Comparison of ENCODE assay signal across 23 cellular contexts in the genomic region with DNA sequence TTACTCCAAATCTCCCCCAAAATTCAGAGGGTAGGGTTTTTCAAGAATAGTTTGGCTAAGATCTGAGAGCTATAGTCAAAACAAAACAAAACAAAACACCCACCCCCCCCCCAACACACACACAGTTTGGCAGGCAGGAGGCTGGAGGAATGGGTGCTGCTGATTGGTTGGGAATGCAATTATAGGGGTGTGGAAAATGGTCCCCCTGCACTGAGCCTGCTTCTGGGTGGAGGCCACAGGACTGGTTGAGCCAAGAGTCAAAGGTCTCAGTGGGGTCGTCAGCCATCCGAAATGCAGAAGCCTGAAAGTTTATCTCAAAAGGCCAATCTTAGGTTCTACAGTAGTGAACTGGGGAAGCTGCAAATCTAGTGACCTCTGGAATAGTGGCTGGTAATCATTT. TPM values are rescaled to one million over a fixed set of nuclear protein-coding genes. Genes with fewer than 3 reads are reported as not detected.
DNase-seq lines count a peak whose midpoint lies in the region; ATAC-seq and TF ChIP-seq lines count a peak whose summit lies in the region.
"Had no signal": no experiment of that assay in that cellular context is flagged by ENCODE, and none has a peak within 500 bp of the region (broad histone marks: within the 10 kb centered on the region; RNA-seq: fewer than 3 reads in every experiment).

No MANE protein-coding gene starts in this region.

- WGBS in mesodermal cell (ENCODE audit: insufficient coverage in 2 of 2), 2 experiments = 76 to 90% methylated on average over 2 of the region's 2 CpGs
- WGBS in lower leg skin, 2 donors = 54 to 100% methylated on average over 2 of the region's 2 CpGs
- 63 to 95% (median 91%) methylated on average over 2 of the region's 2 CpGs for WGBS in heart left ventricle, 4 donors

- ATAC-seq in GM23338 = no peak
- ATAC-seq in heart left ventricle = no peak
- ATAC-seq: CD8-positive, alpha-beta T cell; effector memory CD8-positive, alpha-beta T cell; mucosa of descending colon had no signal

- H3K9me3 Mint-ChIP-seq in GM23338 = peaks cover 50% of the 10 kb centered on the region
- peaks cover 37% of the 10 kb centered on the region for H3K9me3 Mint-ChIP-seq in activated T-helper 2 cell treated with anti-CD3 and anti-CD28 coated beads, Interferon-gamma antibody, Interleukin-2, Interleukin-4, amounts not matched to agents 10 μg/mL and 5 μg/mL and 100 μg/mL, durations not matched to agents 14 hours and 24 hours and 36 hours
- H3K9me3 Mint-ChIP-seq: effector memory CD8-positive, alpha-beta T cell had no signal

- H3K4me2 ChIP-seq in GM23338 = no peak overlapping the region

- peaks cover 15% of the 10 kb centered on the region; the same call in 2 of the 3 replicates for H3K4me1 Mint-ChIP-seq in GM23338
- H3K4me1 Mint-ChIP-seq in activated T-helper 2 cell treated with anti-CD3 and anti-CD28 coated beads, Interferon-gamma antibody, Interleukin-2, Interleukin-4, amounts not matched to agents 10 μg/mL and 5 μg/mL and 100 μg/mL, durations not matched to agents 14 hours and 24 hours and 36 hours (ENCODE audit: low read depth) = peaks cover 20% of the 10 kb centered on the region

- H3F3A ChIP-seq in GM23338 (replicated peaks; ENCODE audit: low read depth) = 0 out of 2 replicates have a peak, but pooled peaks cover 5% of the 10 kb centered on the region

- H2AFZ ChIP-seq in ACC112 (ENCODE audit: low read length, unreplicated experiment) (no peak overlapping the region), GM23338 (no peak overlapping the region)

- H3K79me2 ChIP-seq in ACC112 (ENCODE audit: control insufficient read depth, insufficient read depth, low read length, unreplicated experiment) (peaks cover 38% of the 10 kb centered on the region), GM23338 (replicated peaks; ENCODE audit: insufficient read depth) (peaks cover 36% of the 10 kb centered on the region)

- TF ChIP-seq POLR2A in lower leg skin (IDR thresholded peaks at IDR 0.05) = no peak
- no peak for TF ChIP-seq POLR2A in heart left ventricle (IDR thresholded peaks at IDR 0.05)

- intact Hi-C loops in activated T-helper 2 cell treated with anti-CD3 and anti-CD28 coated beads, Interferon-gamma antibody, Interleukin-2, Interleukin-4, amounts not matched to agents 10 μg/mL and 5 μg/mL and 100 μg/mL, durations not matched to agents 14 hours and 24 hours and 36 hours (cut with micrococcal nuclease) = loop anchor here (5.0 to 10.0 kb wide), 3 partner anchors 385 to 1205 kb away; a partner anchor contains a TSS
- intact Hi-C loops in lower leg skin (cut with DNase I; ENCODE audit: low total_unique reads) (no loop called here), heart left ventricle (cut with DNase I) (no loop called here)

- no peak overlapping the region for H3K4me3 Mint-ChIP-seq in GM23338
- peak overlapping the region; percentile 55 for H3K4me3 Mint-ChIP-seq in activated T-helper 2 cell treated with anti-CD3 and anti-CD28 coated beads, Interferon-gamma antibody, Interleukin-2, Interleukin-4, amounts not matched to agents 10 μg/mL and 5 μg/mL and 100 μg/mL, durations not matched to agents 14 hours and 24 hours and 36 hours (ENCODE audit: low read depth)
- H3K4me3 Mint-ChIP-seq: CD8-positive, alpha-beta T cell; effector memory CD8-positive, alpha-beta T cell had no signal

- H3K4me1 ChIP-seq in ACC112 (ENCODE audit: control insufficient read depth, insufficient read depth, low read length, unreplicated experiment) (peaks cover 10% of the 10 kb centered on the region), GM23338 (ENCODE audit: insufficient read depth) (peaks cover 19% of the 10 kb centered on the region), mesodermal cell (ENCODE audit: control insufficient read depth, insufficient read depth, low read length, poor library complexity, severe bottlenecking) (peaks cover 9% of the 10 kb centered on the region), heart left ventricle (peaks cover 0 to 26% (median 15%) of the 10 kb centered on the region in 12 donors)
- H3K4me1 ChIP-seq: SJCRH30 had no signal

- H4K20me1 ChIP-seq in GM23338 (replicated peaks; ENCODE audit: insufficient read depth) = no peaks in the 10 kb centered on the region; the same call in 1 of the 2 replicates

- peaks cover 28% of the 10 kb centered on the region for H3K36me3 ChIP-seq in ACC112 (ENCODE audit: insufficient read depth, low read length)
- peaks cover 27% of the 10 kb centered on the region for H3K36me3 ChIP-seq in GM23338 (ENCODE audit: insufficient read depth)
- peaks cover 42% of the 10 kb centered on the region for H3K36me3 ChIP-seq in mesodermal cell (ENCODE audit: control insufficient read depth, insufficient read depth, low read length)
- peaks cover 0 to 3% (median 0%) of the 10 kb centered on the region in 9 donors for H3K36me3 ChIP-seq in heart left ventricle
- H3K36me3 ChIP-seq: ovary had no signal

- H3K36me3 Mint-ChIP-seq in GM23338 (ENCODE audit: low read depth) = peaks cover 55% of the 10 kb centered on the region
- peaks cover 53% of the 10 kb centered on the region for H3K36me3 Mint-ChIP-seq in activated T-helper 2 cell treated with anti-CD3 and anti-CD28 coated beads, Interferon-gamma antibody, Interleukin-2, Interleukin-4, amounts not matched to agents 10 μg/mL and 5 μg/mL and 100 μg/mL, durations not matched to agents 14 hours and 24 hours and 36 hours (ENCODE audit: low read depth)

- H3K27me3 ChIP-seq in ACC112 (ENCODE audit: insufficient read depth, low read length) (no peaks in the 10 kb centered on the region), GM23338 (ENCODE audit: insufficient read depth) (no peaks in the 10 kb centered on the region), heart left ventricle (no peaks in the 10 kb centered on the region)
- H3K27me3 ChIP-seq: ovary, SJCRH30 had no signal

- no peak for TF ChIP-seq CTCF in GM23338 (conservative IDR thresholded peaks at IDR 0.05; ENCODE audit: low read depth in 2 of 2)
- TF ChIP-seq CTCF in lower leg skin (IDR thresholded peaks at IDR 0.05) = no peak
- TF ChIP-seq CTCF in heart left ventricle (IDR thresholded peaks at IDR 0.05) = no peak

- H3K4me3 ChIP-seq in ACC112 (ENCODE audit: low read depth, low read length) (peak overlapping the region; percentile 97; the same call in 1 of the 2 replicates), GM23338 (peak overlapping the region; percentile 87; the same call in 1 of the 2 replicates), mesodermal cell (ENCODE audit: extremely low read depth, insufficient read depth, low read length, poor library complexity, severe bottlenecking) (no peak overlapping the region), lower leg skin (ENCODE audit: low read depth, poor library complexity, severe bottlenecking) (no peak overlapping the region), heart left ventricle (no peak overlapping the region)
- H3K4me3 ChIP-seq: mucosa of descending colon, ovary had no signal

- H3K27ac ChIP-seq in ACC112 (ENCODE audit: low read depth, low read length) (no peak overlapping the region), GM23338 (ENCODE audit: low read depth) (no peak overlapping the region), mesodermal cell (ENCODE audit: low read depth, low read length, severe bottlenecking) (peak overlapping the region; percentile 97), heart left ventricle (peak overlapping the region in 1 of 12 donors; percentile 94)
- H3K27ac ChIP-seq: HL-60, ovary had no signal

- DNase-seq in GM23338 (ENCODE audit: low spot score) = no peak
- no peak for DNase-seq in activated T-helper 2 cell treated with anti-CD3 and anti-CD28 coated beads, Interferon-gamma antibody, Interleukin-2, Interleukin-4, amounts not matched to agents 10 μg/mL and 5 μg/mL and 100 μg/mL, durations not matched to agents 14 hours and 24 hours and 36 hours (ENCODE audit: low spot score)
- no peak for DNase-seq in lower leg skin (ENCODE audit: low spot score in 2 of 2)
- no peak for DNase-seq in NCI-H2196 (lab: John Stamatoyannopoulos, UW; ENCODE audit: unreplicated experiment)
- DNase-seq in DMS153 treated with DMSO at 0.1 percent for 48 hours (lab: John Stamatoyannopoulos, UW; ENCODE audit: unreplicated experiment) = no peak
- no peak for DNase-seq in heart left ventricle
- DNase-seq: activated CD4-positive, alpha-beta T cell treated with anti-CD3 and anti-CD28 coated beads for 48 hours; CD8-positive, alpha-beta T cell; DMS79; effector memory CD8-positive, alpha-beta T cell; GOT3; hypothalamus; KG1; mucosa of descending colon; NCI-H1092; NCI-H2029 treated with DMSO at 0.1 percent for 48 hours; NCI-H510A; ovary; stimulated activated CD4-positive, alpha-beta T cell treated with anti-CD3 and anti-CD28 coated beads, Interleukin-1b, Interleukin-23, amount 100 ng/mL, for 48 hours had no signal

- H3K27me3 Mint-ChIP-seq in GM23338 (ENCODE audit: insufficient read depth, low read depth, poor library complexity) = peaks cover 4% of the 10 kb centered on the region
- H3K27me3 Mint-ChIP-seq in activated T-helper 2 cell treated with anti-CD3 and anti-CD28 coated beads, Interferon-gamma antibody, Interleukin-2, Interleukin-4, amounts not matched to agents 10 μg/mL and 5 μg/mL and 100 μg/mL, durations not matched to agents 14 hours and 24 hours and 36 hours (ENCODE audit: low read depth) = no peaks in the 10 kb centered on the region
- H3K27me3 Mint-ChIP-seq: effector memory CD8-positive, alpha-beta T cell had no signal

- no peaks in the 10 kb centered on the region for H3K9me2 ChIP-seq in GM23338 (ENCODE audit: insufficient read depth)

- H3K9me3 ChIP-seq in mesodermal cell (ENCODE audit: control insufficient read depth, low read length) = peaks cover 29% of the 10 kb centered on the region
- peaks cover 0 to 18% (median 0%) of the 10 kb centered on the region in 12 donors for H3K9me3 ChIP-seq in heart left ventricle
- H3K9me3 ChIP-seq: ovary had no signal

- H3K27ac Mint-ChIP-seq in GM23338 = no peak overlapping the region
- no peak overlapping the region for H3K27ac Mint-ChIP-seq in activated T-helper 2 cell treated with anti-CD3 and anti-CD28 coated beads, Interferon-gamma antibody, Interleukin-2, Interleukin-4, amounts not matched to agents 10 μg/mL and 5 μg/mL and 100 μg/mL, durations not matched to agents 14 hours and 24 hours and 36 hours
- H3K27ac Mint-ChIP-seq: CD8-positive, alpha-beta T cell; effector memory CD8-positive, alpha-beta T cell had no signal

TF ChIP-seq in GM23338, 12 proteins besides CTCF, POLR2A, EP300 and RAD21 (continues in another document):
- TF ChIP-seq JUNB (IDR thresholded peaks at IDR 0.05; ENCODE audit: unreplicated experiment) = no peak

RNA-seq across cellular contexts. Expression of a gene that starts 2.5 kb away (rescaled TPM):
- total RNA-seq in GM23338 (2014; rRNA removed; shearing (Covaris generic)) = 29.9 and 31.5 TPM in 2 replicates
- polyA plus RNA-seq in GM23338 (2016; fragmentation: Nextera tagmentation; extraction: Ambion mirVana) (12.5 and 13.4 TPM in 2 replicates), heart left ventricle (10 to 100 TPM in 1 of 2 donors, 1 to 10 TPM in 1; 5.6 to 17.1 TPM)
- 29.5 and 32.5 TPM in 2 replicates for total RNA-seq in activated T-helper 2 cell treated with anti-CD3 and anti-CD28 coated beads, Interferon-gamma antibody, Interleukin-2, Interleukin-4, amounts not matched to agents 10 μg/mL and 5 μg/mL and 100 μg/mL, durations not matched to agents 14 hours and 24 hours and 36 hours
- 25.0 TPM for polyA plus RNA-seq in mesodermal cell (2013, experiment 1 of 2)
- 21.8 TPM for polyA plus RNA-seq in mesodermal cell (2013, experiment 2 of 2)
- total RNA-seq in lower leg skin (10 to 100 TPM; 29.3 to 56.4 (median 40.2) TPM), heart left ventricle (10 to 100 TPM in 4 of 9 donors, 1 to 10 TPM in 5; 8.8 to 23.3 (median 9.7) TPM)

Comparison
In these comparisons a context has a peak if more than half of its experiments do, and no peak if none do; other contexts are left out.
1. H3K4me3 ChIP-seq: peak in ACC112 (single experiment) and GM23338 (single experiment); none in mesodermal cell (single experiment), lower leg skin (single experiment) and heart left ventricle (0 of 12).